In the genomic region with DNA sequence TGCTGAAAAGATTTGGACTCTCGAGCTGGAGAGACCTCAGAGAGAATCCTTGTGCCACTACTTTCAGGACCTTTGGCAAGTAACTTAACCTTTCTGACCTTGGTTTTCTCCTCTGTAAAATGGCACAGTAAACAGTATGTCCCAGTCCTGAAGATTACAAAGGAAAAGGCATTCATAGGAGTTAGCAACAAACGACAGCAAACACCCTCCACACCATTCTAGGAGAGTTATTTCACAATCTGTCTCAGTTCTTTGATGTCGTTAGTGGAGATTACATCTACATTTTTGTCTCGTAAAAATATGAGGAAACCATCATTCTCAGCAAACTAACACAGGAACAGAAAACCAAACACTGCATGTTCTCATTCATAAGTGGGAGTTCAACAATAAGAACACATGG, we compare ENCODE assay signal across 31 cellular contexts.
A peak's percentile ranks its signal among the peaks of the same experiment; 100 is the strongest.
DNase-seq lines count a peak whose midpoint lies in the region; ATAC-seq, FAIRE-seq and TF ChIP-seq lines count a peak whose summit lies in the region.
"Had no signal": no experiment of that assay in that cellular context is flagged by ENCODE, and none has a peak within 500 bp of the region (broad histone marks: within the 10 kb centered on the region; RNA-seq: fewer than 3 reads in every experiment).

No MANE protein-coding gene starts in this region.

- WGBS in HepG2 (ENCODE audit: low lambda C conversion rate), result 78% methylated on average over 4 of the region's 4 CpGs
- 41% methylated on average over 4 of the region's 4 CpGs for WGBS in right lobe of liver (ENCODE audit: insufficient coverage, low coverage, low lambda C conversion rate, missing lambda C conversion rate)
- 94% methylated on average over 4 of the region's 4 CpGs; no CpG with 5 or more reads in 1 of the 2 experiments for WGBS in H1 (ENCODE audit: extremely low coverage in 1 of 2, insufficient coverage in 1 of 2, insufficient read length in 1 of 2, insufficient replicate concordance in 2 of 2, low coverage in 1 of 2, low lambda C conversion rate in 2 of 2, missing lambda C conversion rate in 1 of 2), 2 experiments
- WGBS in spleen, 5 donors, result 58 to 78% (median 71%) methylated on average over 4 of the region's 4 CpGs

- CTCF ChIA-PET in HepG2 (lab: Yijun Ruan, JAX; ENCODE audit: low intra/inter-chr PET ratio, low total read pairs), result no interaction called here
- CTCF ChIA-PET in H1 (lab: Charles Lee; ENCODE audit: partially characterized antibody), result interaction anchor here (2.2 kb wide), 1 partner anchor 13 kb away, joined by 7 read pairs; no protein-coding TSS in a partner anchor
- CTCF ChIA-PET in CD4-positive, alpha-beta memory T cell (lab: Charles Lee; ENCODE audit: partially characterized antibody), result no interaction called here

- no peaks in the 10 kb centered on the region for H3K9me3 Mint-ChIP-seq in effector memory CD8-positive, alpha-beta T cell
- H3K9me3 Mint-ChIP-seq in CD4-positive, alpha-beta memory T cell, result no peaks in the 10 kb centered on the region
- H3K9me3 Mint-ChIP-seq: activated T-cell treated with anti-CD3 and anti-CD28 coated beads, Interleukin-2, amount 50 U/mL, for 4 hours; CD4-positive, alpha-beta T cell; IgD-negative memory B cell; nephron; stimulated activated memory B cell treated with anti-CD40 and anti-IgM and Interleukin-4, amounts not matched to agents 10 μg/mL and 1 μg/mL and 100 μg/mL, for 72 hours; T-cell had no signal

- POLR2A ChIA-PET in HepG2 (lab: Yijun Ruan, JAX), result no interaction called here
- POLR2A ChIA-PET in H1 (lab: Charles Lee; ENCODE audit: partially characterized antibody), result no interaction called here
- POLR2A ChIA-PET in CD4-positive, alpha-beta memory T cell (lab: Charles Lee; ENCODE audit: partially characterized antibody), result no interaction called here

- H2AFZ ChIP-seq in HepG2 (ENCODE audit: low read length) (no peak overlapping the region), H1 (ENCODE audit: low read length) (no peak overlapping the region)

- no TSS peak for BruUV-seq in HepG2 (replicated peaks; lab: Mats Ljungman, UMichigan)

- DNase-seq in HepG2 (ENCODE audit: low spot score), result peak; percentile 64
- no peak for DNase-seq in right lobe of liver
- DNase-seq in OCI-M1 (lab: John Stamatoyannopoulos, UW), result peak; percentile 44
- no peak for DNase-seq in H1 (ENCODE audit: low read depth in 1 of 2, low spot score in 2 of 2)
- no peak for DNase-seq in spleen
- DNase-seq in effector memory CD8-positive, alpha-beta T cell, result no peak
- no peak for DNase-seq in CD4-positive, alpha-beta memory T cell
- DNase-seq: activated CD4-positive, alpha-beta T cell treated with anti-CD3 and anti-CD28 coated beads, Interleukin-2, amount 50 U/mL, for 4 hours; activated CD8-positive, alpha-beta memory T cell treated with anti-CD3 and anti-CD28 coated beads, Interleukin-2, amount 10 ng/mL, durations not matched to agents 7 days and 5 days; activated gamma-delta T cell treated with Interleukin-2 at 50 U/mL for 16 hours; activated T-cell treated with anti-CD3 and anti-CD28 coated beads, Interleukin-2, amount 50 U/mL, for 4 hours; CD4-positive, alpha-beta T cell; cerebellar nuclear complex; esophagus squamous epithelium; gastrocnemius medialis; kidney glomerular epithelial cell; lower lobe of right lung; MM.1S; NCI-H1436 treated with DMSO at 0.1 percent for 48 hours; NCI-H226; NCI-H69; T-cell had no signal

- intact Hi-C loops in HepG2 (cut with micrococcal nuclease; ENCODE audit: unreplicated experiment) (no loop called here), right lobe of liver (cut with DNase I) (no loop called here), spleen (cut with DNase I; ENCODE audit: low total_unique reads) (no loop called here)
- intact Hi-C loops in CD4-positive, alpha-beta memory T cell (cut with micrococcal nuclease), result no loop called here

- H3K9ac ChIP-seq in HepG2 (ENCODE audit: insufficient read depth, low read depth, low read length) (no peak overlapping the region), H1 (replicated peaks in 1 of 4; ENCODE audit: extremely low read depth in 1 of 4, low read depth in 3 of 4, low read length in 3 of 4) (no peak overlapping the region)

- no peak overlapping the region for H3K56ac ChIP-seq in H1 (replicated peaks; ENCODE audit: insufficient read length, low read depth, low read length)

- H2BK5ac ChIP-seq in H1 (ENCODE audit: low read depth, low read length), result no peak overlapping the region

- peaks cover 16 to 57% of the 10 kb centered on the region in 2 experiments for H3K36me3 ChIP-seq in HepG2 (replicated peaks in 1 of 2; ENCODE audit: control insufficient read depth in 1 of 2, insufficient read depth in 2 of 2, low read length in 2 of 2)
- H3K36me3 ChIP-seq in right lobe of liver, result peaks cover 0 to 41% (median 5%) of the 10 kb centered on the region in 4 donors
- H3K36me3 ChIP-seq in H1 (ENCODE audit: control insufficient read depth in 2 of 4, insufficient read depth in 4 of 4, low read length in 3 of 4), result peaks cover 0 to 8% (median 2%) of the 10 kb centered on the region in 4 experiments; a peak in 2 of 8 replicates
- peaks cover 0 to 67% (median 14%) of the 10 kb centered on the region in 6 donors for H3K36me3 ChIP-seq in spleen
- H3K36me3 ChIP-seq in CD4-positive, alpha-beta memory T cell (ENCODE audit: insufficient read depth, low read length), result no peaks in the 10 kb centered on the region

- no peak overlapping the region for H2AK5ac ChIP-seq in H1 (ENCODE audit: low read depth, low read length)

- H3K9me3 ChIP-seq in HepG2 (ENCODE audit: low read length) (no peaks in the 10 kb centered on the region), right lobe of liver (no peaks in the 10 kb centered on the region), H1 (ENCODE audit: insufficient read depth in 2 of 2, low read depth in 1 of 2, low read length in 1 of 2) (no peaks in the 10 kb centered on the region), spleen (no peaks in the 10 kb centered on the region)
- no peaks in the 10 kb centered on the region for H3K9me3 ChIP-seq in CD4-positive, alpha-beta memory T cell (ENCODE audit: control insufficient read depth in 1 of 2, low read length in 2 of 2)
- H3K9me3 ChIP-seq: esophagus squamous epithelium, gastrocnemius medialis, lower lobe of right lung, SJSA1 had no signal

- no peak overlapping the region for H4K91ac ChIP-seq in H1 (replicated peaks; ENCODE audit: insufficient read length, low read length)

- no peak for ATAC-seq in HepG2
- no peak for ATAC-seq in right lobe of liver
- no peak for ATAC-seq in effector memory CD8-positive, alpha-beta T cell (replicated peaks)
- no peak for ATAC-seq in GM18873 (IDR thresholded peaks at IDR 0.05; ENCODE audit: low FRiP score, unreplicated experiment)
- ATAC-seq: activated CD4-positive, CD25-positive, alpha-beta regulatory T cell treated with anti-CD3 and anti-CD28 coated beads, Interleukin-2, amount 50 U/mL, for 24 hours; activated CD8-positive, alpha-beta memory T cell treated with anti-CD3 and anti-CD28 coated beads, Interleukin-2, amount 10 ng/mL, durations not matched to agents 7 days and 5 days; activated T-cell treated with anti-CD3 and anti-CD28 coated beads, Interleukin-2, amount 50 U/mL, for 4 hours; gastrocnemius medialis; lower lobe of right lung; stimulated activated memory B cell treated with anti-CD40 and anti-IgM and Interleukin-4, amounts not matched to agents 10 μg/mL and 1 μg/mL and 100 μg/mL, for 72 hours; T-cell had no signal

- H3K36me3 Mint-ChIP-seq in effector memory CD8-positive, alpha-beta T cell (ENCODE audit: insufficient read depth), result peaks cover 24% of the 10 kb centered on the region
- H3K36me3 Mint-ChIP-seq in CD4-positive, alpha-beta memory T cell, result peaks cover 62 to 65% of the 10 kb centered on the region in 2 donors
- H3K36me3 Mint-ChIP-seq: brain had no signal

- H3K23me2 ChIP-seq in H1 (ENCODE audit: low read depth, low read length), result no peaks in the 10 kb centered on the region

- no peak overlapping the region for H2BK12ac ChIP-seq in H1 (ENCODE audit: low read depth, low read length)

- H4K5ac ChIP-seq in H1 (ENCODE audit: insufficient read length, low read depth, low read length), result no peak overlapping the region

- no peaks in the 10 kb centered on the region for H3K27me3 ChIP-seq in HepG2 (ENCODE audit: control insufficient read depth in 1 of 2, insufficient read depth in 2 of 2, low read length in 2 of 2)
- no peaks in the 10 kb centered on the region for H3K27me3 ChIP-seq in right lobe of liver
- H3K27me3 ChIP-seq in H1 (replicated peaks in 1 of 4; ENCODE audit: control insufficient read depth in 3 of 4, extremely low read depth in 1 of 4, insufficient read depth in 3 of 4, low read length in 3 of 4), result no peaks in the 10 kb centered on the region
- no peaks in the 10 kb centered on the region for H3K27me3 ChIP-seq in spleen (replicated peaks in 1 of 7)
- H3K27me3 ChIP-seq in CD4-positive, alpha-beta memory T cell (ENCODE audit: insufficient read depth, low read length), result no peaks in the 10 kb centered on the region
- H3K27me3 ChIP-seq: esophagus squamous epithelium, gastrocnemius medialis, SJSA1 had no signal

- H3K4me1 ChIP-seq in HepG2 (ENCODE audit: insufficient read depth, low read length), result peaks cover 43% of the 10 kb centered on the region
- H3K4me1 ChIP-seq in right lobe of liver, result peaks cover 0 to 26% (median 11%) of the 10 kb centered on the region in 4 donors
- peaks cover 0 to 3% (median 0%) of the 10 kb centered on the region in 4 experiments; a peak in 2 of 7 replicates for H3K4me1 ChIP-seq in H1 (replicated peaks in 1 of 4; ENCODE audit: control insufficient read depth in 3 of 4, insufficient read depth in 4 of 4, low read length in 3 of 4)
- peaks cover 0 to 5% (median 0%) of the 10 kb centered on the region in 6 donors for H3K4me1 ChIP-seq in spleen
- H3K4me1 ChIP-seq in CD4-positive, alpha-beta memory T cell (ENCODE audit: insufficient read depth, low read length), result no peaks in the 10 kb centered on the region
- H3K4me1 ChIP-seq: gastrocnemius medialis, lower lobe of right lung had no signal

- H4K8ac ChIP-seq in H1 (ENCODE audit: extremely low read depth, insufficient read depth, low read length), result no peak overlapping the region

- H3K27ac ChIP-seq in HepG2 (ENCODE audit: extremely low read length, insufficient read depth, low read length) (no peak overlapping the region), right lobe of liver (no peak overlapping the region), H1 (ENCODE audit: low read depth, low read length) (no peak overlapping the region), spleen (peak overlapping the region in 6 of 8 donors; percentile 29 to 60 (median 47))
- no peak overlapping the region for H3K27ac ChIP-seq in CD4-positive, alpha-beta memory T cell (ENCODE audit: low read depth, low read length)
- H3K27ac ChIP-seq: esophagus squamous epithelium, gastrocnemius medialis, lower lobe of right lung had no signal

- TF ChIP-seq POLR2A in HepG2 (IDR thresholded peaks at IDR 0.05; ENCODE audit: insufficient read depth in 1 of 2, low read depth in 2 of 2, low read length in 2 of 2), result no peak
- TF ChIP-seq POLR2A in right lobe of liver (IDR thresholded peaks at IDR 0.05), result no peak
- TF ChIP-seq POLR2A in H1 (IDR thresholded peaks at IDR 0.05; ENCODE audit: control extremely low read depth in 1 of 2, low read depth in 2 of 2, low read length in 2 of 2), result no peak
- no peak for TF ChIP-seq POLR2A in spleen (IDR thresholded peaks at IDR 0.05)

- no peak overlapping the region for H3K23ac ChIP-seq in H1 (ENCODE audit: insufficient read length)

- H3K4me1 Mint-ChIP-seq in effector memory CD8-positive, alpha-beta T cell (ENCODE audit: low read depth in 2 of 2), result no peaks in the 10 kb centered on the region
- no peaks in the 10 kb centered on the region for H3K4me1 Mint-ChIP-seq in CD4-positive, alpha-beta memory T cell
- H3K4me1 Mint-ChIP-seq: IgD-negative memory B cell; stimulated activated memory B cell treated with anti-CD40 and anti-IgM and Interleukin-4, amounts not matched to agents 10 μg/mL and 1 μg/mL and 100 μg/mL, for 72 hours; T-cell had no signal

- H2BK20ac ChIP-seq in H1 (ENCODE audit: low read length), result no peak overlapping the region

- no peaks in the 10 kb centered on the region for H3K27me3 Mint-ChIP-seq in effector memory CD8-positive, alpha-beta T cell
- H3K27me3 Mint-ChIP-seq in CD4-positive, alpha-beta memory T cell, result no peaks in the 10 kb centered on the region
- H3K27me3 Mint-ChIP-seq: activated CD8-positive, alpha-beta memory T cell treated with anti-CD3 and anti-CD28 coated beads, Interleukin-2, amount 10 ng/mL, durations not matched to agents 7 days and 5 days; CD4-positive, alpha-beta T cell; IgD-negative memory B cell; stimulated activated memory B cell treated with anti-CD40 and anti-IgM and Interleukin-4, amounts not matched to agents 10 μg/mL and 1 μg/mL and 100 μg/mL, for 72 hours; T-cell had no signal

- H3K79me2 ChIP-seq in HepG2 (ENCODE audit: insufficient read depth, low read length) (no peaks in the 10 kb centered on the region), H1 (ENCODE audit: control insufficient read depth in 1 of 2, insufficient read depth in 2 of 2, low read length in 2 of 2) (no peaks in the 10 kb centered on the region)

- no peak overlapping the region for H3K27ac Mint-ChIP-seq in effector memory CD8-positive, alpha-beta T cell
- peak overlapping the region in 1 of 7 donors; percentile 12 for H3K27ac Mint-ChIP-seq in CD4-positive, alpha-beta memory T cell
- H3K27ac Mint-ChIP-seq: activated CD8-positive, alpha-beta memory T cell treated with anti-CD3 and anti-CD28 coated beads, Interleukin-2, amount 10 ng/mL, durations not matched to agents 7 days and 5 days; brain; CD4-positive, alpha-beta T cell; IgD-negative memory B cell; nephron; stimulated activated memory B cell treated with anti-CD40 and anti-IgM and Interleukin-4, amounts not matched to agents 10 μg/mL and 1 μg/mL and 100 μg/mL, for 72 hours; T-cell had no signal

- no peak overlapping the region for H3K4ac ChIP-seq in H1 (replicated peaks; ENCODE audit: insufficient read length, low read depth, low read length)

- H3K4me2 ChIP-seq in HepG2 (ENCODE audit: low read depth, low read length), result no peak overlapping the region
- H3K4me2 ChIP-seq in H1 (ENCODE audit: insufficient read depth in 1 of 2, low read depth in 2 of 2, low read length in 2 of 2), result no peak overlapping the region

- H3K79me1 ChIP-seq in H1 (ENCODE audit: low read depth, low read length), result no peaks in the 10 kb centered on the region

- H3K18ac ChIP-seq in H1 (ENCODE audit: extremely low read depth, low read length), result no peak overlapping the region

- no peak for TF ChIP-seq EP300 in HepG2 (IDR thresholded peaks at IDR 0.05; ENCODE audit: low read depth in 2 of 2, low read length in 2 of 2)
- TF ChIP-seq EP300 in HepG2 (CRISPR knock-in tag; IDR thresholded peaks at IDR 0.05; ENCODE audit: borderline replicate concordance), result no peak; the same call in 1 of the 2 replicates
- no peak for TF ChIP-seq EP300 in H1 (IDR thresholded peaks at IDR 0.05; ENCODE audit: borderline replicate concordance in 1 of 2, low read depth in 2 of 2, low read length in 2 of 2)

- no peak overlapping the region for H2BK120ac ChIP-seq in H1 (replicated peaks; ENCODE audit: low read depth, low read length)

- TF ChIP-seq RAD21 in HepG2 (CRISPR knock-in tag; IDR thresholded peaks at IDR 0.05), result no peak
- TF ChIP-seq RAD21 in H1 (IDR thresholded peaks at IDR 0.05 in 1 of 2, conservative IDR thresholded peaks at IDR 0.05 in 1 of 2; ENCODE audit: low read depth in 2 of 2, low read length in 2 of 2), result no peak

- no peak overlapping the region for H3K4me3 Mint-ChIP-seq in effector memory CD8-positive, alpha-beta T cell
- no peak overlapping the region for H3K4me3 Mint-ChIP-seq in CD4-positive, alpha-beta memory T cell
- H3K4me3 Mint-ChIP-seq: activated CD8-positive, alpha-beta memory T cell treated with anti-CD3 and anti-CD28 coated beads, Interleukin-2, amount 10 ng/mL, durations not matched to agents 7 days and 5 days; activated T-cell treated with anti-CD3 and anti-CD28 coated beads, Interleukin-2, amount 50 U/mL, for 4 hours; brain; CD4-positive, alpha-beta T cell; IgD-negative memory B cell; nephron; stimulated activated memory B cell treated with anti-CD40 and anti-IgM and Interleukin-4, amounts not matched to agents 10 μg/mL and 1 μg/mL and 100 μg/mL, for 72 hours; T-cell had no signal

- no peaks in the 10 kb centered on the region for H4K20me1 ChIP-seq in HepG2 (ENCODE audit: insufficient read depth, low read length)
- H4K20me1 ChIP-seq in H1 (replicated peaks in 1 of 2; ENCODE audit: control insufficient read depth in 1 of 2, insufficient read depth in 2 of 2, low read length in 2 of 2), result no peaks in the 10 kb centered on the region

- no peak for FAIRE-seq in HepG2 (lab: Jason Lieb, UNC)
- FAIRE-seq in H1 (lab: Jason Lieb, UNC), result peak; percentile 7
- FAIRE-seq: GM12892, TTC549 had no signal

- TF ChIP-seq CTCF in HepG2 (CRISPR knock-in tag; IDR thresholded peaks at IDR 0.05) (no peak), right lobe of liver (IDR thresholded peaks at IDR 0.05) (no peak), H1 (IDR thresholded peaks at IDR 0.05; ENCODE audit: control extremely low read depth in 1 of 3, insufficient read depth in 1 of 3, low read depth in 1 of 3, low read length in 3 of 3) (no peak), spleen (IDR thresholded peaks at IDR 0.05 in 8 of 11, conservative IDR thresholded peaks at IDR 0.05 in 3 of 11) (no peak)

- in situ Hi-C loops in HepG2 (cut with HindIII; ENCODE audit: extremely low pct_ligation_motif_present, low pct_unique_long_range_greater_than_20kb), result no loop called here

- no peak overlapping the region for H3K14ac ChIP-seq in H1 (ENCODE audit: insufficient read length)

- no peak overlapping the region for H2BK15ac ChIP-seq in H1 (ENCODE audit: low read length)

- H3K4me3 ChIP-seq in HepG2 (replicated peaks in 1 of 3; ENCODE audit: insufficient read depth in 1 of 3, low read depth in 2 of 3, low read length in 3 of 3) (no peak overlapping the region), right lobe of liver (no peak overlapping the region), H1 (ENCODE audit: extremely low read depth in 1 of 4, insufficient read depth in 2 of 4, low read depth in 3 of 4, low read length in 4 of 4) (no peak overlapping the region), spleen (no peak overlapping the region)
- H3K4me3 ChIP-seq in CD4-positive, alpha-beta memory T cell (ENCODE audit: low read length in 2 of 2), result no peak overlapping the region
- H3K4me3 ChIP-seq: esophagus squamous epithelium, gastrocnemius medialis, lower lobe of right lung, SJSA1 had no signal

Comparison
In these comparisons a context has a peak if more than half of its experiments do, and no peak if none do; other contexts are left out.
1. DNase-seq: peak in HepG2 (single experiment) and OCI-M1 (single experiment); none in right lobe of liver (0 of 3), H1 (0 of 2), spleen (single experiment), effector memory CD8-positive, alpha-beta T cell (0 of 3) and CD4-positive, alpha-beta memory T cell (0 of 5).
2. H3K27ac ChIP-seq: peak in spleen (6 of 8); none in HepG2 (single experiment), right lobe of liver (0 of 3), H1 (single experiment) and CD4-positive, alpha-beta memory T cell (single experiment).